Comparison of ENCODE assay signal across 10 cellular contexts in genomic region chr12:63150255-63151060, GRCh38. TPM values are rescaled to one million over a fixed set of nuclear protein-coding genes. Genes with fewer than 3 reads are reported as not detected.
DNase-seq lines count a peak whose midpoint lies in the region; ATAC-seq and TF ChIP-seq lines count a peak whose summit lies in the region.
"Had no signal": no experiment of that assay in that cellular context is flagged by ENCODE, and none has a peak within 500 bp of the region (broad histone marks: within the 10 kb centered on the region; RNA-seq: fewer than 3 reads in every experiment).

No MANE protein-coding gene starts in this region.

- peak; percentile 52 for DNase-seq in activated CD8-positive, alpha-beta memory T cell treated with anti-CD3 and anti-CD28 coated beads, Interleukin-2, amount 50 U/mL, for 48 hours
- no peak for DNase-seq in activated CD8-positive, alpha-beta memory T cell treated with anti-CD3 and anti-CD28 coated beads, Interleukin-2, amount 10 ng/mL, durations not matched to agents 7 days and 5 days
- DNase-seq in dermis blood vessel endothelial cell = peak; percentile 8
- DNase-seq in lung (ENCODE audit: low spot score) = no peak
- peak; percentile 75 for DNase-seq in type B pancreatic cell (ENCODE audit: extremely low spot score, unreplicated experiment)
- DNase-seq in NCI-H774 (lab: John Stamatoyannopoulos, UW) = no peak
- no peak for DNase-seq in mucosa of gallbladder (ENCODE audit: low spot score)
- DNase-seq in CD1c-positive myeloid dendritic cell (ENCODE audit: extremely low spot score) = no peak

- TF ChIP-seq CTCF in lung (IDR thresholded peaks at IDR 0.05; ENCODE audit: control extremely low read depth, extremely low read depth) (no peak), type B pancreatic cell (conservative IDR thresholded peaks at IDR 0.05) (no peak)

- H3K4me1 ChIP-seq in lung (ENCODE audit: control insufficient read depth in 2 of 2, insufficient read depth in 2 of 2, low read length in 2 of 2) = peaks cover 0 to 15% of the 10 kb centered on the region in 2 donors

- no peak overlapping the region for H3K4me3 Mint-ChIP-seq in activated CD8-positive, alpha-beta memory T cell treated with anti-CD3 and anti-CD28 coated beads, Interleukin-2, amount 10 ng/mL, durations not matched to agents 7 days and 5 days
- H3K4me3 Mint-ChIP-seq in type B pancreatic cell = peak overlapping the region; percentile 88

- H3K27me3 Mint-ChIP-seq in activated CD8-positive, alpha-beta memory T cell treated with anti-CD3 and anti-CD28 coated beads, Interleukin-2, amount 10 ng/mL, durations not matched to agents 7 days and 5 days = peaks cover 62% of the 10 kb centered on the region
- H3K27me3 Mint-ChIP-seq in type B pancreatic cell = peaks cover 84% of the 10 kb centered on the region

- ATAC-seq in activated CD8-positive, alpha-beta memory T cell treated with anti-CD3 and anti-CD28 coated beads, Interleukin-2, amount 10 ng/mL, durations not matched to agents 7 days and 5 days = no peak
- ATAC-seq in lung (ENCODE audit: insufficient read depth, low FRiP score) = peak; percentile 27
- ATAC-seq: K562 had no signal

- H3K9me3 ChIP-seq in lung (ENCODE audit: control insufficient read depth in 2 of 2, insufficient read depth in 1 of 2, low read length in 1 of 2) = peaks cover 0 to 12% of the 10 kb centered on the region in 2 donors

- H3K36me3 ChIP-seq in lung (ENCODE audit: control insufficient read depth in 2 of 2, insufficient read depth in 2 of 2, low read length in 2 of 2) = no peaks in the 10 kb centered on the region

- no peaks in the 10 kb centered on the region for H3K27me3 ChIP-seq in lung (ENCODE audit: control insufficient read depth, insufficient read depth)

- H3K4me3 ChIP-seq in lung = no peak overlapping the region
- H3K4me3 ChIP-seq: K562 had no signal

- H3K9me3 Mint-ChIP-seq in activated CD8-positive, alpha-beta memory T cell treated with anti-CD3 and anti-CD28 coated beads, Interleukin-2, amount 10 ng/mL, durations not matched to agents 7 days and 5 days (ENCODE audit: low read depth) = no peaks in the 10 kb centered on the region
- H3K9me3 Mint-ChIP-seq in type B pancreatic cell = peaks cover 12% of the 10 kb centered on the region

- peaks cover 7% of the 10 kb centered on the region for H3K36me3 Mint-ChIP-seq in activated CD8-positive, alpha-beta memory T cell treated with anti-CD3 and anti-CD28 coated beads, Interleukin-2, amount 10 ng/mL, durations not matched to agents 7 days and 5 days
- H3K36me3 Mint-ChIP-seq in type B pancreatic cell = no peaks in the 10 kb centered on the region
- H3K36me3 Mint-ChIP-seq: activated naive CD8-positive, alpha-beta T cell had no signal

- CTCF ChIA-PET in activated CD8-positive, alpha-beta memory T cell treated with anti-CD3 and anti-CD28 coated beads, Interleukin-2, amount 10 ng/mL, durations not matched to agents 7 days and 5 days (lab: Charles Lee) = no interaction called here

- peaks cover 14% of the 10 kb centered on the region for H3K4me1 Mint-ChIP-seq in activated CD8-positive, alpha-beta memory T cell treated with anti-CD3 and anti-CD28 coated beads, Interleukin-2, amount 10 ng/mL, durations not matched to agents 7 days and 5 days
- peaks cover 21% of the 10 kb centered on the region for H3K4me1 Mint-ChIP-seq in type B pancreatic cell (ENCODE audit: unreplicated experiment)

- 1 to 4% methylated on average over 80 to 81 of the region's 81 CpGs for WGBS in lung, 2 donors

- H3K27ac Mint-ChIP-seq in activated CD8-positive, alpha-beta memory T cell treated with anti-CD3 and anti-CD28 coated beads, Interleukin-2, amount 10 ng/mL, durations not matched to agents 7 days and 5 days = no peak overlapping the region
- no peak overlapping the region for H3K27ac Mint-ChIP-seq in type B pancreatic cell
- H3K27ac Mint-ChIP-seq: activated naive CD8-positive, alpha-beta T cell had no signal

- no peak overlapping the region for H3K27ac ChIP-seq in lung (ENCODE audit: low read depth in 1 of 2, low read length in 1 of 2)

RNA-seq across cellular contexts. Expression of gene AVPR1A, which starts 0.5 kb away (rescaled TPM):
- not detected for total RNA-seq in activated CD8-positive, alpha-beta memory T cell treated with anti-CD3 and anti-CD28 coated beads, Interleukin-2, amount 10 ng/mL, durations not matched to agents 7 days and 5 days
- under 0.01 and 0.19 TPM in 2 replicates for total RNA-seq in dermis blood vessel endothelial cell
- 1 to 10 TPM; 1.1 to 5.5 TPM for total RNA-seq in lung
- polyA plus RNA-seq in lung = under 1 TPM; 0.17 to 0.30 TPM
- total RNA-seq in type B pancreatic cell (ENCODE audit: low replicate concordance) = 0.88 and 5.1 TPM in 2 replicates
- 0.98 TPM for total RNA-seq in mucosa of gallbladder

Comparison
In these comparisons a context has a peak if more than half of its experiments do, and no peak if none do; other contexts are left out.
1. DNase-seq: peak in activated CD8-positive, alpha-beta memory T cell treated with anti-CD3 and anti-CD28 coated beads, Interleukin-2, amount 50 U/mL, for 48 hours (single experiment), dermis blood vessel endothelial cell (single experiment) and type B pancreatic cell (single experiment); none in activated CD8-positive, alpha-beta memory T cell treated with anti-CD3 and anti-CD28 coated beads, Interleukin-2, amount 10 ng/mL, durations not matched to agents 7 days and 5 days (single experiment), lung (single experiment), NCI-H774 (single experiment), mucosa of gallbladder (single experiment) and CD1c-positive myeloid dendritic cell (single experiment).